15 cellular contexts compared by ENCODE assay signal in genomic region chr19:2883686-2884439, GRCh38. TPM values are rescaled to one million over a fixed set of nuclear protein-coding genes. Genes with fewer than 3 reads are reported as not detected.
"Had no signal": no experiment of that assay in that cellular context is flagged by ENCODE, and none has a peak within 500 bp of the region (broad histone marks: within the 10 kb centered on the region; RNA-seq: fewer than 3 reads in every experiment).

No MANE protein-coding gene starts in this region.

- H3K4me3 ChIP-seq: psoas muscle, sigmoid colon, spleen, suprapubic skin had no signal

- H3K27me3 ChIP-seq: sigmoid colon, spleen, suprapubic skin had no signal

- H3K4me1 ChIP-seq: psoas muscle had no signal

- DNase-seq: activated B cell treated with CpG ODN at 0.5 μM for 24 hours; activated CD4-positive, alpha-beta T cell treated with anti-CD3 and anti-CD28 coated beads, Interleukin-2, amount 50 U/mL, for 1 hour; activated CD8-positive, alpha-beta memory T cell treated with anti-CD3 and anti-CD28 coated beads for 24 hours; activated naive CD8-positive, alpha-beta T cell treated with anti-CD3 and anti-CD28 coated beads, Interleukin-2, amount 10 ng/mL, durations not matched to agents 7 days and 5 days; cerebellar nuclear complex; effector memory CD8-positive, alpha-beta T cell; psoas muscle; sigmoid colon; spleen; T-helper 17 cell had no signal

- H3K36me3 ChIP-seq: sigmoid colon, spleen, suprapubic skin had no signal

- H3K9me3 ChIP-seq: sigmoid colon had no signal

- H3K27ac ChIP-seq: psoas muscle, sigmoid colon, spleen, suprapubic skin had no signal

RNA-seq across cellular contexts. Expression of gene ZNF556, which starts 16.7 kb away (rescaled TPM):
- total RNA-seq: activated B cell treated with CpG ODN at 0.5 μM for 24 hours; activated naive CD8-positive, alpha-beta T cell treated with anti-CD3 and anti-CD28 coated beads, Interleukin-2, amount 10 ng/mL, durations not matched to agents 7 days and 5 days; activated T-helper 1 cell treated with anti-CD3 and anti-CD28 coated beads, Interleukin-12 subunit alpha, Interleukin-12 subunit beta, Interleukin-2, Interleukin-4 antibody, amounts not matched to agents 30 ng/mL and 10 ng/mL and 1 ng/mL, durations not matched to agents 14 hours and 24 hours and 36 hours; left lobe of liver; lung microvascular endothelial cell; osteocyte; sigmoid colon; suprapubic skin; T-helper 17 cell had no signal
